ENCODE assay signal across 11 cellular contexts in the genomic region with DNA sequence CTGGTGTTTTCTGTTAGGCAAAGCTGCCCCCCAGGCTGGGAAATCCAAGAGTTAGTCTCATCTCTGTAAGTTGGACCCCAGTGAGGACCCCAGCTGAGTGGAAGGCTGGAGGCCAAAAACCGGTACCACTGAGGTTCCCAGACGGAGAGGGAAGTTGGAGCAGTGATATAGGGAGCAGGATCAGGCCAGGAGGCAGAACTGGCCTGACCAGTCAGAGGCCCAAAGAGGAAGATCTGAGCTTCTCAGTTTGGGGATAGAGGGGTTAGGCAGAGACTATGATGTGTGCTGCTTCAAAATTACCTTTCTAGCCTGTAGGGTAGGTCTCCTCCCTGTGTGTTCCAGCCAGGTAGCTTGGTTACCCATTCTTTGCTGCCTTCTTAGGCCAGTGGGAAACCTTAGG. TPM values are rescaled to one million over a fixed set of nuclear protein-coding genes. Genes with fewer than 3 reads are reported as not detected.
A peak's percentile ranks its signal among the peaks of the same experiment; 100 is the strongest.
DNase-seq lines count a peak whose midpoint lies in the region; ATAC-seq and TF ChIP-seq lines count a peak whose summit lies in the region.
"Had no signal": no experiment of that assay in that cellular context is flagged by ENCODE, and none has a peak within 500 bp of the region (broad histone marks: within the 10 kb centered on the region; RNA-seq: fewer than 3 reads in every experiment).

No MANE protein-coding gene starts in this region.

- no peak for DNase-seq in HFFc6
- no peak for DNase-seq in chondrocyte (ENCODE audit: low spot score)
- DNase-seq in mesenchymal stem cell: no peak
- DNase-seq in GM23338 (ENCODE audit: low spot score): no peak
- DNase-seq in NCI-H82 (lab: John Stamatoyannopoulos, UW): no peak
- DNase-seq in NCI-H1694 (lab: John Stamatoyannopoulos, UW): no peak
- DNase-seq: CD8-positive, alpha-beta memory T cell; NCI-H1417 treated with DMSO at 0.1 percent for 48 hours; stimulated activated CD4-positive, alpha-beta T cell treated with anti-CD3 and anti-CD28 coated beads, Interleukin-12 subunit alpha, Interleukin-12 subunit beta, amount 100 ng/mL, for 4 hours had no signal

- H3K27me3 ChIP-seq in mesenchymal stem cell (ENCODE audit: control insufficient read depth in 1 of 2, insufficient read depth in 1 of 2, low read length in 2 of 2) (no peaks in the 10 kb centered on the region), subcutaneous abdominal adipose tissue (ENCODE audit: control insufficient read depth in 5 of 5, insufficient read depth in 4 of 5, low read length in 5 of 5) (no peaks in the 10 kb centered on the region), GM23338 (ENCODE audit: insufficient read depth) (peaks cover 3% of the 10 kb centered on the region)

- H3K9ac ChIP-seq in mesenchymal stem cell (ENCODE audit: low read length) (peak overlapping the region; percentile 67), subcutaneous abdominal adipose tissue (ENCODE audit: low read length in 5 of 5) (peak overlapping the region in 3 of 5 donors; percentile 14 to 63 (median 42))

- H3K27ac Mint-ChIP-seq in HFFc6: peak overlapping the region; percentile 86
- peak overlapping the region; percentile 89 for H3K27ac Mint-ChIP-seq in chondrocyte (ENCODE audit: unreplicated experiment)
- H3K27ac Mint-ChIP-seq in GM23338: no peak overlapping the region

- H2BK15ac ChIP-seq in mesenchymal stem cell (ENCODE audit: low read depth, poor library complexity, severe bottlenecking): no peak overlapping the region

- H2AFZ ChIP-seq in mesenchymal stem cell (ENCODE audit: low read depth, low read length) (no peak overlapping the region), GM23338 (no peak overlapping the region)

- H3K36me3 ChIP-seq in mesenchymal stem cell (ENCODE audit: control insufficient read depth in 1 of 2, insufficient read depth in 2 of 2, low read depth in 1 of 2, low read length in 2 of 2): peaks cover 7 to 9% of the 10 kb centered on the region in 2 experiments
- H3K36me3 ChIP-seq in subcutaneous abdominal adipose tissue (ENCODE audit: control insufficient read depth in 5 of 5, insufficient read depth in 5 of 5, low read length in 5 of 5): peaks cover 0 to 6% (median 0%) of the 10 kb centered on the region in 5 donors
- H3K36me3 ChIP-seq in GM23338 (ENCODE audit: insufficient read depth): no peaks in the 10 kb centered on the region

- H3K4me3 Mint-ChIP-seq in HFFc6: no peak overlapping the region
- no peak overlapping the region for H3K4me3 Mint-ChIP-seq in chondrocyte (ENCODE audit: unreplicated experiment)
- no peak overlapping the region for H3K4me3 Mint-ChIP-seq in GM23338

- peaks cover 27% of the 10 kb centered on the region for H3K4me1 ChIP-seq in mesenchymal stem cell (ENCODE audit: control insufficient read depth, insufficient read depth, low read depth, low read length)
- peaks cover 13 to 84% (median 68%) of the 10 kb centered on the region in 5 donors for H3K4me1 ChIP-seq in subcutaneous abdominal adipose tissue (ENCODE audit: control insufficient read depth in 5 of 5, insufficient read depth in 5 of 5, low read length in 5 of 5)
- no peaks in the 10 kb centered on the region for H3K4me1 ChIP-seq in GM23338 (ENCODE audit: insufficient read depth)

- H2BK12ac ChIP-seq in mesenchymal stem cell (ENCODE audit: low read length in 2 of 2): peak overlapping the region; percentile 70 to 72

- H4K20me1 ChIP-seq in GM23338 (replicated peaks; ENCODE audit: insufficient read depth): no peaks in the 10 kb centered on the region

- peak overlapping the region; percentile 43 for H2AK5ac ChIP-seq in mesenchymal stem cell (ENCODE audit: low read length, severe bottlenecking)

- no peak overlapping the region for H2BK5ac ChIP-seq in mesenchymal stem cell (ENCODE audit: low read depth, low read length, poor library complexity, severe bottlenecking)

- peak overlapping the region; percentile 40 for H4K91ac ChIP-seq in mesenchymal stem cell (ENCODE audit: low read length)

- H3K4me1 Mint-ChIP-seq in HFFc6 (ENCODE audit: low read depth) (peaks cover 50% of the 10 kb centered on the region), chondrocyte (ENCODE audit: low read depth) (peaks cover 36% of the 10 kb centered on the region), GM23338 (peaks cover 8% of the 10 kb centered on the region; the same call in 2 of the 3 replicates)

- ATAC-seq in GM23338 (no peak), HG03175 (IDR thresholded peaks at IDR 0.05; ENCODE audit: unreplicated experiment) (no peak)

- WGBS in mesenchymal stem cell: 93% methylated on average over 2 of the region's 2 CpGs

- peak overlapping the region; percentile 57 to 72 for H3K18ac ChIP-seq in mesenchymal stem cell (ENCODE audit: low read depth in 1 of 2, low read length in 2 of 2)

- H3K79me1 ChIP-seq in mesenchymal stem cell (replicated peaks; ENCODE audit: low read length, poor library complexity, severe bottlenecking): peaks cover 9% of the 10 kb centered on the region

- no peaks in the 10 kb centered on the region for H3K9me2 ChIP-seq in GM23338 (ENCODE audit: insufficient read depth)

- no peak overlapping the region for H3K14ac ChIP-seq in mesenchymal stem cell (ENCODE audit: low read length in 2 of 2)

- H3K27me3 Mint-ChIP-seq in HFFc6 (ENCODE audit: insufficient read depth) (no peaks in the 10 kb centered on the region; the same call in 1 of the 2 replicates), chondrocyte (ENCODE audit: low read depth) (no peaks in the 10 kb centered on the region), GM23338 (ENCODE audit: insufficient read depth, low read depth, poor library complexity) (peaks cover 9% of the 10 kb centered on the region)

- H3K9me3 Mint-ChIP-seq in HFFc6 (no peaks in the 10 kb centered on the region), chondrocyte (ENCODE audit: low read depth) (no peaks in the 10 kb centered on the region), GM23338 (no peaks in the 10 kb centered on the region)
- H3K9me3 Mint-ChIP-seq: CD8-positive, alpha-beta memory T cell had no signal

- peak overlapping the region in 1 of 2 experiments; percentile 52 for H3K4ac ChIP-seq in mesenchymal stem cell (ENCODE audit: low read depth in 1 of 2, low read length in 2 of 2)

- H3K27ac ChIP-seq in mesenchymal stem cell (ENCODE audit: low read length, poor library complexity, severe bottlenecking) (peak overlapping the region; percentile 62), subcutaneous abdominal adipose tissue (ENCODE audit: low read depth, low read length) (peak overlapping the region; percentile 92), GM23338 (ENCODE audit: low read depth) (no peak overlapping the region)

- no peak for TF ChIP-seq CTCF in HFFc6 (IDR thresholded peaks at IDR 0.05)
- no peak for TF ChIP-seq CTCF in chondrocyte (IDR thresholded peaks at IDR 0.05)
- no peak for TF ChIP-seq CTCF in GM23338 (conservative IDR thresholded peaks at IDR 0.05; ENCODE audit: low read depth in 2 of 2)

- H3K23ac ChIP-seq in mesenchymal stem cell (ENCODE audit: low read length in 2 of 2): no peak overlapping the region

- peaks cover 2% of the 10 kb centered on the region for H3K79me2 ChIP-seq in GM23338 (replicated peaks; ENCODE audit: insufficient read depth)

- no peak overlapping the region for H3K4me2 ChIP-seq in mesenchymal stem cell (ENCODE audit: low read length, poor library complexity, severe bottlenecking)
- H3K4me2 ChIP-seq in GM23338: no peak overlapping the region

- H3F3A ChIP-seq in GM23338 (replicated peaks; ENCODE audit: low read depth): no peaks in the 10 kb centered on the region

- H3K36me3 Mint-ChIP-seq in HFFc6 (ENCODE audit: low read depth) (peaks cover 4% of the 10 kb centered on the region; the same call in 1 of the 2 replicates), chondrocyte (ENCODE audit: low read depth) (no peaks in the 10 kb centered on the region), GM23338 (ENCODE audit: low read depth) (no peaks in the 10 kb centered on the region)

- peak overlapping the region; percentile 68 for H4K8ac ChIP-seq in mesenchymal stem cell (ENCODE audit: low read length)

- H3K4me3 ChIP-seq in mesenchymal stem cell (ENCODE audit: insufficient read depth in 1 of 2, low read depth in 1 of 2, low read length in 2 of 2) (peak overlapping the region in 1 of 2 experiments; percentile 47), subcutaneous abdominal adipose tissue (ENCODE audit: low read depth in 1 of 5, low read length in 5 of 5) (peak overlapping the region in 2 of 5 donors; percentile 7 to 22), GM23338 (no peak overlapping the region)

- no peaks in the 10 kb centered on the region for H3K9me3 ChIP-seq in mesenchymal stem cell (ENCODE audit: control insufficient read depth, low read length)
- H3K9me3 ChIP-seq in subcutaneous abdominal adipose tissue (ENCODE audit: control insufficient read depth in 5 of 5, low read length in 5 of 5): no peaks in the 10 kb centered on the region

- no peak overlapping the region for H2BK120ac ChIP-seq in mesenchymal stem cell (ENCODE audit: low read depth, low read length)

RNA-seq across cellular contexts. Expression of a gene that starts 4.6 kb away (rescaled TPM):
- 100 to 1,000 TPM; 121 to 160 (median 146) TPM for total RNA-seq in HFFc6 (2021; fragmentation: NEBNext Ultra II Directional; extraction: Animal tissue kit (Norgen Biotek cat#: 25700))
- 76.3 to 93.9 TPM (median 89.4 TPM) in 3 replicates for total RNA-seq in chondrocyte
- 229 TPM for polyA plus RNA-seq in mesenchymal stem cell (2013, experiment 1 of 2)
- polyA plus RNA-seq in mesenchymal stem cell (2013, experiment 2 of 2): 235 TPM
- total RNA-seq in GM23338 (2014; rRNA removed; shearing (Covaris generic)): 114 and 145 TPM in 2 replicates
- polyA plus RNA-seq in GM23338 (2016; fragmentation: Nextera tagmentation; extraction: Ambion mirVana): 260 and 276 TPM in 2 replicates

RNA-seq across cellular contexts. Expression of a gene that starts 6.7 kb away (rescaled TPM):
- 10 to 100 TPM; 51.2 to 84.2 (median 71.4) TPM for total RNA-seq in HFFc6 (2021; fragmentation: NEBNext Ultra II Directional; extraction: Animal tissue kit (Norgen Biotek cat#: 25700))
- total RNA-seq in chondrocyte: 1.8 to 2.4 TPM in 2 of 3 replicates, not detected in the other
- 23.5 TPM for polyA plus RNA-seq in mesenchymal stem cell (2013, experiment 1 of 2)
- 25.7 TPM for polyA plus RNA-seq in mesenchymal stem cell (2013, experiment 2 of 2)
- total RNA-seq in GM23338 (2014; rRNA removed; shearing (Covaris generic)): 0.87 and 2.6 TPM in 2 replicates
- polyA plus RNA-seq in GM23338 (2016; fragmentation: Nextera tagmentation; extraction: Ambion mirVana): 5.5 and 7.8 TPM in 2 replicates

RNA-seq across cellular contexts. Expression of a gene that starts 11.5 kb away (rescaled TPM):
- total RNA-seq in HFFc6 (2021; fragmentation: NEBNext Ultra II Directional; extraction: Animal tissue kit (Norgen Biotek cat#: 25700)): 10 to 100 TPM; 10.3 to 20.4 (median 12.7) TPM
- 17.1 to 19.9 TPM (median 17.9 TPM) in 3 replicates for total RNA-seq in chondrocyte
- polyA plus RNA-seq in mesenchymal stem cell (2013, experiment 1 of 2): 25.0 TPM
- polyA plus RNA-seq in mesenchymal stem cell (2013, experiment 2 of 2): 23.9 TPM
- 10.1 and 16.4 TPM in 2 replicates for total RNA-seq in GM23338 (2014; rRNA removed; shearing (Covaris generic))
- 21.4 and 27.9 TPM in 2 replicates for polyA plus RNA-seq in GM23338 (2016; fragmentation: Nextera tagmentation; extraction: Ambion mirVana)

RNA-seq across cellular contexts. Expression of a gene that starts 13.6 kb away (rescaled TPM):
- total RNA-seq in HFFc6 (2021; fragmentation: NEBNext Ultra II Directional; extraction: Animal tissue kit (Norgen Biotek cat#: 25700)): under 1 TPM in 4 of 6 experiments, not detected in 2; 0.31 to 0.46 (median 0.35) TPM
- 1.6 to 2.4 TPM (median 2.1 TPM) in 3 replicates for total RNA-seq in chondrocyte
- 11.3 TPM for polyA plus RNA-seq in mesenchymal stem cell (2013, experiment 1 of 2)
- polyA plus RNA-seq in mesenchymal stem cell (2013, experiment 2 of 2): 11.9 TPM
- 16.3 and 17.4 TPM in 2 replicates for total RNA-seq in GM23338 (2014; rRNA removed; shearing (Covaris generic))
- 71.7 and 73.0 TPM in 2 replicates for polyA plus RNA-seq in GM23338 (2016; fragmentation: Nextera tagmentation; extraction: Ambion mirVana)

RNA-seq across cellular contexts. Expression of a gene that starts 20.9 kb away (rescaled TPM):
- total RNA-seq in HFFc6 (2021; fragmentation: NEBNext Ultra II Directional; extraction: Animal tissue kit (Norgen Biotek cat#: 25700)): 10 to 100 TPM; 13.7 to 17.6 (median 16.0) TPM
- 19.4 to 33.9 TPM (median 21.3 TPM) in 3 replicates for total RNA-seq in chondrocyte
- 15.8 TPM for polyA plus RNA-seq in mesenchymal stem cell (2013, experiment 1 of 2)
- 16.0 TPM for polyA plus RNA-seq in mesenchymal stem cell (2013, experiment 2 of 2)
- total RNA-seq in GM23338 (2014; rRNA removed; shearing (Covaris generic)): 26.8 and 32.4 TPM in 2 replicates
- polyA plus RNA-seq in GM23338 (2016; fragmentation: Nextera tagmentation; extraction: Ambion mirVana): 76.4 and 81.2 TPM in 2 replicates

Comparison
In these comparisons a context has a peak if more than half of its experiments do, and no peak if none do; other contexts are left out.
1. RNA of a gene that starts 6.7 kb away (total RNA-seq): 51.2 to 84.2 TPM in HFFc6; 1.8 to 2.4 TPM in chondrocyte and 0.87 to 2.6 TPM in GM23338; every median in the first group is over 10 times any median in the second.